Comparison of ENCODE assay signal across 9 cellular contexts in genomic region chr1:226871636-226872327, GRCh38. TPM values are rescaled to one million over a fixed set of nuclear protein-coding genes. Genes with fewer than 3 reads are reported as not detected.
DNase-seq lines count a peak whose midpoint lies in the region; ATAC-seq, FAIRE-seq and TF ChIP-seq lines count a peak whose summit lies in the region.
"Had no signal": no experiment of that assay in that cellular context is flagged by ENCODE, and none has a peak within 500 bp of the region (broad histone marks: within the 10 kb centered on the region; RNA-seq: fewer than 3 reads in every experiment).

No MANE protein-coding gene starts in this region.

- H3K4me1 ChIP-seq in K562 (replicated peaks in 1 of 2; ENCODE audit: control insufficient read depth in 2 of 2, insufficient read depth in 2 of 2, low read length in 2 of 2) (peaks cover 29 to 30% of the 10 kb centered on the region in 2 experiments), thoracic aorta (ENCODE audit: control insufficient read depth in 1 of 2, low read depth in 2 of 2) (peaks cover 7 to 17% of the 10 kb centered on the region in 2 donors)

- peaks cover 24% of the 10 kb centered on the region for H3K27me3 Mint-ChIP-seq in activated T-cell treated with anti-CD3 and anti-CD28 coated beads, Interleukin-2, amount 50 U/mL, for 72 hours (ENCODE audit: low read depth)
- H3K27me3 Mint-ChIP-seq in memory B cell: no peaks in the 10 kb centered on the region

- TF ChIP-seq CTCF in K562 (IDR thresholded peaks at IDR 0.05 in 2 of 3, conservative IDR thresholded peaks at IDR 0.05 in 1 of 3; ENCODE audit: insufficient read depth in 2 of 3, low read depth in 1 of 3, low read length in 3 of 3): no peak
- TF ChIP-seq CTCF in thoracic aorta (IDR thresholded peaks at IDR 0.05): no peak

- TF ChIP-seq EP300 in K562 (IDR thresholded peaks at IDR 0.05; ENCODE audit: low read length): no peak

- no peak for DNase-seq in activated T-cell treated with anti-CD3 and anti-CD28 coated beads, Interleukin-2, amount 50 U/mL, for 72 hours
- DNase-seq in activated T-cell treated with anti-CD3 and anti-CD28 coated beads for 4 hours (no peak), K562 (ENCODE audit: extremely low read depth in 1 of 4, low spot score in 3 of 4) (no peak), memory B cell (ENCODE audit: low spot score in 2 of 2) (no peak), thoracic aorta (ENCODE audit: low spot score) (no peak), urothelium cell line (ENCODE audit: low spot score) (no peak)
- DNase-seq: cortex of kidney had no signal

- CTCF ChIA-PET in K562 (lab: Yijun Ruan, JAX; ENCODE audit: low intra/inter-chr PET ratio): interaction anchor here (0.5 kb wide), 1 partner anchor 935 kb away, joined by 4 read pairs; no protein-coding TSS in a partner anchor

- no peaks in the 10 kb centered on the region for H3K36me3 Mint-ChIP-seq in activated T-cell treated with anti-CD3 and anti-CD28 coated beads, Interleukin-2, amount 50 U/mL, for 72 hours (ENCODE audit: insufficient read depth in 2 of 2)
- peaks cover 5% of the 10 kb centered on the region for H3K36me3 Mint-ChIP-seq in memory B cell

- peak overlapping the region; percentile 99; the same call in 1 of the 2 replicates for H2AFZ ChIP-seq in K562 (ENCODE audit: low read depth, low read length)

- H3K27me3 ChIP-seq in K562 (ENCODE audit: control insufficient read depth in 2 of 2, insufficient read depth in 2 of 2, low read length in 2 of 2) (no peaks in the 10 kb centered on the region), thoracic aorta (replicated peaks; ENCODE audit: insufficient read depth) (no peaks in the 10 kb centered on the region)

- H3K4me3 ChIP-seq in K562 (peak overlapping the region; percentile 70; the same call in 1 of the 2 replicates), thoracic aorta (peak overlapping the region; percentile 92)

- intact Hi-C loops in K562 (cut with micrococcal nuclease): no loop called here

- TSS peak; percentile 57 for BruUV-seq in K562 (replicated peaks; lab: Mats Ljungman, UMichigan)

- in situ Hi-C loops in K562 (cut with MboI): no loop called here

- H3K9me1 ChIP-seq in K562 (ENCODE audit: control insufficient read depth, insufficient read depth, low read length): peaks cover 2% of the 10 kb centered on the region

- peak overlapping the region; percentile 82 for H3K4me2 ChIP-seq in K562 (ENCODE audit: insufficient read depth, low read length)

- H3K27ac Mint-ChIP-seq in activated T-cell treated with anti-CD3 and anti-CD28 coated beads, Interleukin-2, amount 50 U/mL, for 72 hours: no peak overlapping the region
- no peak overlapping the region for H3K27ac Mint-ChIP-seq in memory B cell

- POLR2A ChIA-PET in K562 (lab: Yijun Ruan, JAX): interaction anchor here (0.6 to 1.6 kb wide), 5 partner anchors 10 to 48 kb away, joined by 3 to 4 read pairs (median 3); no protein-coding TSS in a partner anchor

- ATAC-seq in activated T-cell treated with anti-CD3 and anti-CD28 coated beads, Interleukin-2, amount 50 U/mL, for 72 hours (replicated peaks in 1 of 2): no peak
- ATAC-seq in K562: no peak
- ATAC-seq in memory B cell (ENCODE audit: low read depth): no peak
- ATAC-seq in thoracic aorta (ENCODE audit: insufficient number of reproducible peaks, low FRiP score, low read depth): no peak
- no peak for ATAC-seq in GM18861 (IDR thresholded peaks at IDR 0.05; ENCODE audit: unreplicated experiment)
- ATAC-seq in GM21360 (IDR thresholded peaks at IDR 0.05; ENCODE audit: unreplicated experiment): no peak

- TF ChIP-seq POLR2A in K562 (conservative IDR thresholded peaks at IDR 0.05): no peak

- peaks cover 9% of the 10 kb centered on the region; the same call in 2 of the 3 replicates for H3K36me3 ChIP-seq in K562 (ENCODE audit: control insufficient read depth, insufficient read depth, low read length)
- no peaks in the 10 kb centered on the region for H3K36me3 ChIP-seq in thoracic aorta

- H3K27ac ChIP-seq in K562 (ENCODE audit: extremely low read depth, low read depth, low read length) (no peak overlapping the region), thoracic aorta (no peak overlapping the region)

- FAIRE-seq in K562 (lab: Jason Lieb, UNC): no peak
- no peak for FAIRE-seq in urothelium cell line (lab: Jason Lieb, UNC)

- peak overlapping the region in 1 of 2 experiments; percentile 94; a peak in 1 of 4 replicates for H3K9ac ChIP-seq in K562 (ENCODE audit: insufficient read depth in 1 of 2, low read depth in 2 of 2, low read length in 2 of 2)

- H3K79me2 ChIP-seq in K562 (ENCODE audit: control insufficient read depth, insufficient read depth, low read length): peaks cover 9% of the 10 kb centered on the region; the same call in 2 of the 3 replicates

- H3K4me3 Mint-ChIP-seq in activated T-cell treated with anti-CD3 and anti-CD28 coated beads, Interleukin-2, amount 50 U/mL, for 72 hours: peak overlapping the region; percentile 78 to 86
- peak overlapping the region; percentile 86 for H3K4me3 Mint-ChIP-seq in memory B cell

- peaks cover 17% of the 10 kb centered on the region for H3K4me1 Mint-ChIP-seq in activated T-cell treated with anti-CD3 and anti-CD28 coated beads, Interleukin-2, amount 50 U/mL, for 72 hours (ENCODE audit: low read depth)
- peaks cover 14% of the 10 kb centered on the region for H3K4me1 Mint-ChIP-seq in memory B cell

- TF ChIP-seq RAD21 in K562 (CRISPR knock-in tag; conservative IDR thresholded peaks at IDR 0.05 in 1 of 2, IDR thresholded peaks at IDR 0.05 in 1 of 2): no peak

- H3K9me3 ChIP-seq in K562 (replicated peaks; ENCODE audit: control insufficient read depth, insufficient read depth, low read depth, low read length): no peaks in the 10 kb centered on the region
- H3K9me3 ChIP-seq in thoracic aorta: no peaks in the 10 kb centered on the region

- WGBS in K562 (ENCODE audit: insufficient coverage, low coverage, missing lambda C conversion rate): 82% methylated on average over 14 of the region's 14 CpGs

- no peaks in the 10 kb centered on the region for H4K20me1 ChIP-seq in K562 (replicated peaks; ENCODE audit: control insufficient read depth, insufficient read depth, low read length)

- no peaks in the 10 kb centered on the region for H3K9me3 Mint-ChIP-seq in activated T-cell treated with anti-CD3 and anti-CD28 coated beads, Interleukin-2, amount 50 U/mL, for 72 hours
- H3K9me3 Mint-ChIP-seq in memory B cell: no peaks in the 10 kb centered on the region

TF ChIP-seq in K562, 482 proteins besides CTCF, POLR2A, EP300 and RAD21 (continues in another document):
- TF ChIP-seq MCM7 (IDR thresholded peaks at IDR 0.05) (no peak), CREB5 (CRISPR knock-in tag; IDR thresholded peaks at IDR 0.05) (no peak), KLF13 (tag; IDR thresholded peaks at IDR 0.05; ENCODE audit: borderline replicate concordance, low read depth) (no peak), DDX20 (tag; IDR thresholded peaks at IDR 0.05; ENCODE audit: low read depth) (no peak)

RNA-seq across cellular contexts. Expression of gene PSEN2, which starts 1.4 kb away (rescaled TPM):
- 10 to 100 TPM; 10.7 to 11.7 TPM for total RNA-seq in activated T-cell treated with anti-CD3 and anti-CD28 coated beads, Interleukin-2, amount 50 U/mL, for 72 hours
- total RNA-seq in K562 (2011; cell fraction: chromatin; rRNA removed; ENCODE audit: low replicate concordance): 26.0 and 76.1 TPM in 2 replicates
- total RNA-seq in K562 (2011; cell fraction: nucleolus; rRNA removed): 54.9 and 66.9 TPM in 2 replicates
- total RNA-seq in K562 (2011; cell fraction: nucleoplasm; rRNA removed): 40.9 and 48.3 TPM in 2 replicates
- total RNA-seq in K562 (2014; rRNA removed): 21.3 and 23.7 TPM in 2 replicates
- 9.2 and 10.9 TPM in 2 replicates for total RNA-seq in K562 (2014; rRNA removed; fragmentation: Illumina TruSeq; extraction: Trizol)
- 15.1 and 15.2 TPM in 2 replicates for total RNA-seq in K562 (2015; rRNA removed; fragmentation: Illumina TruSeq; extraction: Trizol)
- 19.7 and 21.5 TPM in 2 replicates for total RNA-seq in K562 (2021)
- 12.1 and 12.9 TPM in 2 replicates for polyA plus RNA-seq in K562 (2011; rRNA removed)
- polyA plus RNA-seq in K562 (2011; cell fraction: cytosol; rRNA removed): 13.0 and 21.6 TPM in 2 replicates
- polyA plus RNA-seq in K562 (2011; cell fraction: nucleus; rRNA removed): 25.4 and 41.4 TPM in 2 replicates
- 15.3 and 17.8 TPM in 2 replicates for polyA plus RNA-seq in K562 (2012)
- 13.7 and 15.4 TPM in 2 replicates for polyA plus RNA-seq in K562 (2014; fragmentation: Illumina TruSeq; extraction: Trizol)
- polyA plus RNA-seq in K562 (2014; fragmentation: Nextera tagmentation; extraction: Ambion mirVana): 1 to 10 TPM; 2.3 to 3.3 TPM
- polyA plus RNA-seq in K562 (2014; rRNA removed): 18.0 and 20.9 TPM in 2 replicates
- polyA minus RNA-seq in K562 (2011; rRNA and poly(A)+ RNA removed): 14.2 and 24.8 TPM in 2 replicates
- polyA minus RNA-seq in K562 (2011; cell fraction: cytosol; rRNA and poly(A)+ RNA removed): 6.5 and 10.5 TPM in 2 replicates
- polyA minus RNA-seq in K562 (2011; cell fraction: nucleus; rRNA and poly(A)+ RNA removed): 16.0 and 20.1 TPM in 2 replicates
- 10 to 100 TPM; 22.2 to 52.1 TPM for total RNA-seq in thoracic aorta
